ENCODE assay signal across 8 cellular contexts in genomic region chr4:38560763-38561558, GRCh38.
DNase-seq lines count a peak whose midpoint lies in the region; ATAC-seq and TF ChIP-seq lines count a peak whose summit lies in the region.

No MANE protein-coding gene starts in this region.

- H3K27ac ChIP-seq in IMR-90 (ENCODE audit: insufficient read depth, low read length), result no peak overlapping the region
- H3K27ac ChIP-seq in transverse colon, result no peak overlapping the region
- no peak overlapping the region for H3K27ac ChIP-seq in heart left ventricle

- H3K18ac ChIP-seq in IMR-90 (ENCODE audit: low read depth, low read length), result no peak overlapping the region

- no peak overlapping the region for H2BK20ac ChIP-seq in IMR-90 (ENCODE audit: low read depth, low read length)

- dilution Hi-C loops in IMR-90 (cut with HindIII; ENCODE audit: low sequenced_read_pairs, unreplicated experiment), result no loop called here

- peaks cover 14% of the 10 kb centered on the region; the same call in 1 of the 2 replicates for H3K9me1 ChIP-seq in IMR-90 (ENCODE audit: insufficient read depth, low read length)

- TF ChIP-seq RAD21 in IMR-90 (IDR thresholded peaks at IDR 0.05; ENCODE audit: low read length), result no peak

- H2AFZ ChIP-seq in IMR-90 (replicated peaks; ENCODE audit: low read length, poor library complexity), result no peak overlapping the region

- BruUV-seq in IMR-90 (replicated peaks; lab: Mats Ljungman, UMichigan), result no TSS peak

- H3K9me3 ChIP-seq in IMR-90 (ENCODE audit: control insufficient read depth, insufficient read depth, low read length) (no peaks in the 10 kb centered on the region), transverse colon (no peaks in the 10 kb centered on the region), heart left ventricle (peaks cover 0 to 3% (median 0%) of the 10 kb centered on the region in 12 donors)

- no peak overlapping the region for H3K56ac ChIP-seq in IMR-90 (ENCODE audit: extremely low read depth, insufficient read depth, low read length)

- no peak overlapping the region for H4K8ac ChIP-seq in IMR-90 (ENCODE audit: low read depth in 2 of 2, low read length in 2 of 2)

- intact Hi-C loops in IMR-90 (cut with micrococcal nuclease), result loop anchor here (5.0 kb wide), 2 partner anchors 41 to 239 kb away; no protein-coding TSS in a partner anchor
- intact Hi-C loops in transverse colon (cut with DNase I; ENCODE audit: low total_unique reads), result no loop called here
- intact Hi-C loops in heart left ventricle (cut with DNase I), result loop anchor here in 3 of 10 donors (5.0 to 10.0 kb wide), 3 partner anchors 94 to 239 kb away; partner anchors contain the start of gene KLF3 (in 1 of the 3)

- H2BK15ac ChIP-seq in IMR-90 (ENCODE audit: low read depth, low read length), result no peak overlapping the region

- H3K23ac ChIP-seq in IMR-90 (ENCODE audit: low read depth, low read length), result no peak overlapping the region

- in situ Hi-C loops in IMR-90 (cut with MboI; ENCODE audit: low sequenced_read_pairs), result no loop called here
- in situ Hi-C loops in transverse colon (cut with MboI; ENCODE audit: low pct_ligation_motif_present in 1 of 4, low pct_unique_long_range_greater_than_20kb in 1 of 4, low sequenced_read_pairs in 3 of 4), result no loop called here

- TF ChIP-seq EP300 in transverse colon (IDR thresholded peaks at IDR 0.05; ENCODE audit: low read depth), result no peak

- peaks cover 15% of the 10 kb centered on the region for H3K4me1 ChIP-seq in IMR-90 (ENCODE audit: control insufficient read depth, insufficient read depth, low read length)
- H3K4me1 ChIP-seq in transverse colon, result peaks cover 5 to 30% (median 15%) of the 10 kb centered on the region in 4 donors
- peaks cover 0 to 36% (median 28%) of the 10 kb centered on the region in 12 donors for H3K4me1 ChIP-seq in heart left ventricle

- peak overlapping the region; percentile 13; the same call in 1 of the 2 replicates for H2AK5ac ChIP-seq in IMR-90 (ENCODE audit: low read depth, low read length)

- H2AK9ac ChIP-seq in IMR-90 (replicated peaks; ENCODE audit: low read depth, low read length, poor library complexity), result no peak overlapping the region

- H3K4ac ChIP-seq in IMR-90 (ENCODE audit: low read depth, low read length), result no peak overlapping the region

- H3K36me3 ChIP-seq in IMR-90 (ENCODE audit: control insufficient read depth, insufficient read depth, low read length) (no peaks in the 10 kb centered on the region), transverse colon (no peaks in the 10 kb centered on the region), heart left ventricle (no peaks in the 10 kb centered on the region)

- H2BK120ac ChIP-seq in IMR-90 (ENCODE audit: low read depth, low read length), result no peak overlapping the region

- TF ChIP-seq POLR2A in IMR-90 (IDR thresholded peaks at IDR 0.05; ENCODE audit: low read depth, low read length) (no peak), transverse colon (IDR thresholded peaks at IDR 0.05) (no peak), heart left ventricle (IDR thresholded peaks at IDR 0.05) (no peak)

- ATAC-seq in GM21825 (IDR thresholded peaks at IDR 0.05; ENCODE audit: unreplicated experiment) (peak; percentile 73), IMR-90 (ENCODE audit: low read depth) (no peak), heart left ventricle (no peak)

- TF ChIP-seq CTCF in IMR-90 (conservative IDR thresholded peaks at IDR 0.05; ENCODE audit: low read depth, low read length) (no peak), transverse colon (IDR thresholded peaks at IDR 0.05) (no peak), heart left ventricle (IDR thresholded peaks at IDR 0.05) (no peak)

- no peak overlapping the region for H3K4me2 ChIP-seq in IMR-90 (ENCODE audit: low read depth, low read length)

- H3K27me3 ChIP-seq in IMR-90 (ENCODE audit: control insufficient read depth, insufficient read depth, low read length) (peaks cover 2% of the 10 kb centered on the region; the same call in 1 of the 2 replicates), transverse colon (no peaks in the 10 kb centered on the region), heart left ventricle (no peaks in the 10 kb centered on the region)

- H3K4me3 ChIP-seq in IMR-90 (ENCODE audit: insufficient read depth, low read depth, low read length), result no peak overlapping the region
- H3K4me3 ChIP-seq in transverse colon, result no peak overlapping the region
- H3K4me3 ChIP-seq in heart left ventricle, result no peak overlapping the region

- no peak overlapping the region for H4K91ac ChIP-seq in IMR-90 (ENCODE audit: insufficient read depth, low read depth, low read length)

- no peak overlapping the region for H2BK5ac ChIP-seq in IMR-90 (ENCODE audit: low read depth, low read length, poor library complexity, severe bottlenecking)

- H4K20me1 ChIP-seq in IMR-90 (ENCODE audit: insufficient read depth, low read length), result no peaks in the 10 kb centered on the region

- peak; percentile 6 for DNase-seq in activated T-cell treated with anti-CD3 and anti-CD28 coated beads for 48 hours (ENCODE audit: low read depth)
- no peak for DNase-seq in activated T-cell treated with anti-CD3 and anti-CD28 coated beads, Interleukin-2, amount 50 U/mL, for 1 hour
- no peak for DNase-seq in IMR-90
- peak; percentile 32 for DNase-seq in stimulated activated CD8-positive, alpha-beta memory T cell treated with anti-CD3 and anti-CD28 coated beads, Interleukin-4, amount 100 ng/mL, for 48 hours
- no peak for DNase-seq in NCI-H510A treated with DMSO at 0.1 percent for 48 hours (lab: John Stamatoyannopoulos, UW)
- no peak for DNase-seq in transverse colon
- DNase-seq in heart left ventricle, result no peak

- POLR2A ChIA-PET in IMR-90 (lab: Charles Lee; ENCODE audit: unreplicated experiment), result no interaction called here

- H3K79me1 ChIP-seq in IMR-90 (ENCODE audit: low read depth in 1 of 2, low read length in 2 of 2), result no peaks in the 10 kb centered on the region

- peak overlapping the region; percentile 14; the same call in 1 of the 2 replicates for H3K14ac ChIP-seq in IMR-90 (replicated peaks; ENCODE audit: low read depth, low read length)

- WGBS in IMR-90 (ENCODE audit: extremely low coverage in 2 of 2, insufficient read length in 1 of 2), 2 experiments, result 100% methylated on average over 1 of the region's 7 CpGs; no CpG with 5 or more reads in 1 of the 2 experiments
- 74 to 85% methylated on average over 6 to 7 of the region's 7 CpGs for WGBS in transverse colon (ENCODE audit: low coverage in 1 of 2), 2 donors
- 92 to 96% (median 93%) methylated on average over 7 of the region's 7 CpGs for WGBS in heart left ventricle, 4 donors

- CTCF ChIA-PET in IMR-90 (lab: Yijun Ruan, JAX), result no interaction called here

- H3K9ac ChIP-seq in IMR-90 (ENCODE audit: low read depth, low read length), result no peak overlapping the region

- H4K5ac ChIP-seq in IMR-90 (ENCODE audit: low read depth, low read length), result no peak overlapping the region

TF ChIP-seq in IMR-90, 13 proteins besides CTCF, POLR2A, EP300 and RAD21:
- TF ChIP-seq BHLHE40 (IDR thresholded peaks at IDR 0.05; ENCODE audit: low read depth, low read length) (no peak), MAFK (IDR thresholded peaks at IDR 0.05; ENCODE audit: low read depth, low read length) (no peak), FOS (IDR thresholded peaks at IDR 0.05; ENCODE audit: low read depth, low read length) (no peak), RFX5 (IDR thresholded peaks at IDR 0.05; ENCODE audit: low read depth, low read length) (no peak), MXI1 (IDR thresholded peaks at IDR 0.05; ENCODE audit: borderline replicate concordance, low read depth, low read length) (no peak), MAZ (IDR thresholded peaks at IDR 0.05; ENCODE audit: borderline replicate concordance, low read depth, low read length) (no peak), SMC3 (IDR thresholded peaks at IDR 0.05; ENCODE audit: low read depth, low read length) (no peak), ELK1 (IDR thresholded peaks at IDR 0.05; ENCODE audit: borderline replicate concordance, low read depth, low read length) (no peak), CEBPB (IDR thresholded peaks at IDR 0.05; ENCODE audit: low read depth, low read length) (no peak), CHD1 (IDR thresholded peaks at IDR 0.05; ENCODE audit: low read depth, low read length) (no peak), NFE2L2 (IDR thresholded peaks at IDR 0.05; ENCODE audit: low read depth, low read length) (no peak), RCOR1 (IDR thresholded peaks at IDR 0.05; ENCODE audit: insufficient replicate concordance, low read length) (no peak), USF2 (IDR thresholded peaks at IDR 0.05; ENCODE audit: low read depth, low read length) (no peak)

Comparison
In these comparisons a context has a peak if more than half of its experiments do, and no peak if none do; other contexts are left out.
1. DNase-seq: peak in activated T-cell treated with anti-CD3 and anti-CD28 coated beads for 48 hours (single experiment) and stimulated activated CD8-positive, alpha-beta memory T cell treated with anti-CD3 and anti-CD28 coated beads, Interleukin-4, amount 100 ng/mL, for 48 hours (single experiment); none in activated T-cell treated with anti-CD3 and anti-CD28 coated beads, Interleukin-2, amount 50 U/mL, for 1 hour (single experiment), IMR-90 (single experiment), NCI-H510A treated with DMSO at 0.1 percent for 48 hours (single experiment), transverse colon (single experiment) and heart left ventricle (0 of 5).